ENCODE assay signal across 16 cellular contexts in the genomic region with DNA sequence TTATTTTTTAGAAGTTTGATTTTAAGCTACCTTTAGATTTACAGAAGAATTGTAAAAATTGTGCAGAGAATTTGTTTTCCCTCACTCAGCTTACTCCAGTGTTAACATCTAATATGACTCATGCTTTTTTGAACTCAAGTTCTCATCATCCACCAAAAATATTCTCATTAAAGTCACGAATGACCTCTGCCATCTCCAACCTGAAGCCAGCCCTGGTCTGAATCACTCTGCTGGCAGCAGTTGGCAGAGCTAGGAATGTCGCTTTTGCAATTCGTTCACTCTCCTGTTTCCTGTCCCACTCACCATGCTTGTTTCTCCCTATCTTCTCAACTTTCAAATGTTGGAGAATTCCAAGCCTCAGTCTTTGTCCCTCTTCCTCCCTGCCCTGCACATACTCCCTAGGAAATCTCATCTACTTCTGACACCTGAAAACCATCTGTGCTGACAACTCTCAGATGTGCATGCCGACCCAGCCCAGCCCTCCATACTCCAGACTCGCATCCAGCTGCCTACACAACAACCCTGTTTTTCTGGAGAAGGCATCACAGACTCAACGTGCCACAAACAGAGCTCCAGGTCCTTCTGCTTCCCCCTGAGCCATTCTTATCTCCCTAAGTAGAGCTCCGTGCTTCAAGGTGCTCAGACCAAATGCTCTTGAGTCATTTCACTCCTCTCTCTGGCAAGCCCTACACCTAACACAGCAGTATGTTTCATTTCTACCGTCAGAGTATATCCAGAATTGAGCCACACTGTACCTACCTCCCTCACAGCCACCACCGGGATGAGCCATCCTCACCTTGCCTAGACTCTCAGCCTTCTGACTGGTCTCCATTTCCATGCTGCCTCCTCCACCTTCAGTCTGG. TPM values are rescaled to one million over a fixed set of nuclear protein-coding genes. Genes with fewer than 3 reads are reported as not detected.
DNase-seq lines count a peak whose midpoint lies in the region; ATAC-seq, FAIRE-seq and TF ChIP-seq lines count a peak whose summit lies in the region.
"Had no signal": no experiment of that assay in that cellular context is flagged by ENCODE, and none has a peak within 500 bp of the region (broad histone marks: within the 10 kb centered on the region; RNA-seq: fewer than 3 reads in every experiment).

No MANE protein-coding gene starts in this region.

- H3K4me1 ChIP-seq in astrocyte (ENCODE audit: insufficient read depth, low read length) = no peaks in the 10 kb centered on the region
- peaks cover 30% of the 10 kb centered on the region for H3K4me1 ChIP-seq in thymus (ENCODE audit: control insufficient read depth, insufficient read depth, low read length)

- FAIRE-seq in astrocyte (lab: Jason Lieb, UNC) = peak; percentile 17

- no peak overlapping the region for H2AFZ ChIP-seq in astrocyte (ENCODE audit: low read depth, low read length)

- no peaks in the 10 kb centered on the region for H4K20me1 ChIP-seq in astrocyte (ENCODE audit: insufficient read depth, low read length)

- no peak overlapping the region for H3K9ac ChIP-seq in astrocyte (ENCODE audit: low read length)

- H3K36me3 ChIP-seq in astrocyte (ENCODE audit: insufficient read depth, low read length) (no peaks in the 10 kb centered on the region), thymus (ENCODE audit: control insufficient read depth, insufficient read depth) (no peaks in the 10 kb centered on the region)
- H3K36me3 ChIP-seq: heart left ventricle had no signal

- H3K9me3 ChIP-seq in astrocyte (ENCODE audit: insufficient read depth, low read depth, low read length) (no peaks in the 10 kb centered on the region), thymus (ENCODE audit: control insufficient read depth) (no peaks in the 10 kb centered on the region)
- H3K9me3 ChIP-seq: heart left ventricle had no signal

- H3K4me3 Mint-ChIP-seq in activated naive CD8-positive, alpha-beta T cell treated with anti-CD3 and anti-CD28 coated beads, Interleukin-2, amount 50 U/mL, for 24 hours = no peak overlapping the region
- H3K4me3 Mint-ChIP-seq in activated naive CD8-positive, alpha-beta T cell treated with anti-CD3 and anti-CD28 coated beads for 36 hours = no peak overlapping the region
- no peak overlapping the region for H3K4me3 Mint-ChIP-seq in astrocyte (ENCODE audit: unreplicated experiment)

- H3K27me3 Mint-ChIP-seq in activated naive CD8-positive, alpha-beta T cell treated with anti-CD3 and anti-CD28 coated beads, Interleukin-2, amount 50 U/mL, for 24 hours = peaks cover 14% of the 10 kb centered on the region
- peaks cover 4% of the 10 kb centered on the region for H3K27me3 Mint-ChIP-seq in activated naive CD8-positive, alpha-beta T cell treated with anti-CD3 and anti-CD28 coated beads for 36 hours
- peaks cover 14% of the 10 kb centered on the region for H3K27me3 Mint-ChIP-seq in astrocyte (ENCODE audit: low read depth, unreplicated experiment)

- no peaks in the 10 kb centered on the region for H3K79me2 ChIP-seq in astrocyte (ENCODE audit: insufficient read depth, low read length)

- no peak for DNase-seq in activated naive CD8-positive, alpha-beta T cell treated with anti-CD3 and anti-CD28 coated beads, Interleukin-2, amount 50 U/mL, for 24 hours
- DNase-seq in activated naive CD8-positive, alpha-beta T cell treated with anti-CD3 and anti-CD28 coated beads for 36 hours = no peak
- DNase-seq in astrocyte (ENCODE audit: low read depth) (no peak), RPMI8226 (no peak), hippocampal formation (lab: John Stamatoyannopoulos, UW) (no peak)
- DNase-seq: activated CD4-positive, alpha-beta T cell treated with anti-CD3 and anti-CD28 coated beads, Interleukin-2, amount 50 U/mL, for 1 hour; activated naive CD4-positive, alpha-beta T cell treated with Interleukin-2 at 50 U/mL for 16 hours; heart left ventricle; left ventricle myocardium superior; NCI-H1048; NCI-H748 treated with DMSO at 0.1 percent for 48 hours; stimulated activated CD4-positive, alpha-beta T cell treated with anti-CD3 and anti-CD28 coated beads, Interleukin-2, amount 100 ng/mL, for 24 hours had no signal

- WGBS in thymus = 65% methylated on average over 9 of the region's 9 CpGs

- H3K27me3 ChIP-seq in astrocyte (ENCODE audit: insufficient read depth, low read length) (no peaks in the 10 kb centered on the region), thymus (ENCODE audit: control insufficient read depth, insufficient read depth) (no peaks in the 10 kb centered on the region)

- H3K9me3 Mint-ChIP-seq in activated naive CD8-positive, alpha-beta T cell treated with anti-CD3 and anti-CD28 coated beads, Interleukin-2, amount 50 U/mL, for 24 hours = no peaks in the 10 kb centered on the region
- no peaks in the 10 kb centered on the region for H3K9me3 Mint-ChIP-seq in activated naive CD8-positive, alpha-beta T cell treated with anti-CD3 and anti-CD28 coated beads for 36 hours
- no peaks in the 10 kb centered on the region for H3K9me3 Mint-ChIP-seq in astrocyte (ENCODE audit: unreplicated experiment)

- ATAC-seq in activated naive CD8-positive, alpha-beta T cell treated with anti-CD3 and anti-CD28 coated beads, Interleukin-2, amount 50 U/mL, for 24 hours = peak; percentile 53
- ATAC-seq in HG03442 (IDR thresholded peaks at IDR 0.05; ENCODE audit: unreplicated experiment) (peak; percentile 55), GM21717 (IDR thresholded peaks at IDR 0.05; ENCODE audit: unreplicated experiment) (no peak)
- ATAC-seq: left ventricle myocardium superior had no signal

- H3K36me3 Mint-ChIP-seq in activated naive CD8-positive, alpha-beta T cell treated with anti-CD3 and anti-CD28 coated beads, Interleukin-2, amount 50 U/mL, for 24 hours (ENCODE audit: low read depth) = no peaks in the 10 kb centered on the region
- no peaks in the 10 kb centered on the region for H3K36me3 Mint-ChIP-seq in activated naive CD8-positive, alpha-beta T cell treated with anti-CD3 and anti-CD28 coated beads for 36 hours
- H3K36me3 Mint-ChIP-seq in astrocyte (ENCODE audit: low read depth, unreplicated experiment) = no peaks in the 10 kb centered on the region

- H3K27ac Mint-ChIP-seq in activated naive CD8-positive, alpha-beta T cell treated with anti-CD3 and anti-CD28 coated beads, Interleukin-2, amount 50 U/mL, for 24 hours = no peak overlapping the region
- H3K27ac Mint-ChIP-seq in activated naive CD8-positive, alpha-beta T cell treated with anti-CD3 and anti-CD28 coated beads for 36 hours = no peak overlapping the region
- H3K27ac Mint-ChIP-seq in astrocyte (ENCODE audit: unreplicated experiment) = no peak overlapping the region

- H3K27ac ChIP-seq in astrocyte (ENCODE audit: low read depth, low read length) = no peak overlapping the region
- H3K27ac ChIP-seq in thymus (ENCODE audit: low read depth) = no peak overlapping the region
- H3K27ac ChIP-seq: heart left ventricle had no signal

- no peak overlapping the region for H3K4me2 ChIP-seq in astrocyte (ENCODE audit: low read length)

- H3K4me1 Mint-ChIP-seq in activated naive CD8-positive, alpha-beta T cell treated with anti-CD3 and anti-CD28 coated beads, Interleukin-2, amount 50 U/mL, for 24 hours = peaks cover 15% of the 10 kb centered on the region
- H3K4me1 Mint-ChIP-seq in activated naive CD8-positive, alpha-beta T cell treated with anti-CD3 and anti-CD28 coated beads for 36 hours = peaks cover 2% of the 10 kb centered on the region
- peaks cover 4% of the 10 kb centered on the region for H3K4me1 Mint-ChIP-seq in astrocyte (ENCODE audit: low read depth, unreplicated experiment)

- TF ChIP-seq CTCF in astrocyte (IDR thresholded peaks at IDR 0.05; ENCODE audit: insufficient read depth, low read depth, low read length) = no peak

- no peak overlapping the region for H3K4me3 ChIP-seq in astrocyte (ENCODE audit: insufficient read depth, low read depth, low read length)
- H3K4me3 ChIP-seq in thymus (ENCODE audit: low read length) = peak overlapping the region; percentile 39
- H3K4me3 ChIP-seq: heart left ventricle had no signal

RNA-seq across cellular contexts. Expression of a gene that starts 24.9 kb away (rescaled TPM):
- total RNA-seq in activated naive CD8-positive, alpha-beta T cell treated with anti-CD3 and anti-CD28 coated beads for 36 hours = not detected
- not detected in 2 replicates for total RNA-seq in astrocyte
- not detected for polyA plus RNA-seq in thymus
- total RNA-seq: heart left ventricle, left ventricle myocardium superior, omental fat pad had no signal
- polyA plus RNA-seq: heart left ventricle had no signal
